Comparison of ENCODE assay signal across 1 cellular context in the genomic region with DNA sequence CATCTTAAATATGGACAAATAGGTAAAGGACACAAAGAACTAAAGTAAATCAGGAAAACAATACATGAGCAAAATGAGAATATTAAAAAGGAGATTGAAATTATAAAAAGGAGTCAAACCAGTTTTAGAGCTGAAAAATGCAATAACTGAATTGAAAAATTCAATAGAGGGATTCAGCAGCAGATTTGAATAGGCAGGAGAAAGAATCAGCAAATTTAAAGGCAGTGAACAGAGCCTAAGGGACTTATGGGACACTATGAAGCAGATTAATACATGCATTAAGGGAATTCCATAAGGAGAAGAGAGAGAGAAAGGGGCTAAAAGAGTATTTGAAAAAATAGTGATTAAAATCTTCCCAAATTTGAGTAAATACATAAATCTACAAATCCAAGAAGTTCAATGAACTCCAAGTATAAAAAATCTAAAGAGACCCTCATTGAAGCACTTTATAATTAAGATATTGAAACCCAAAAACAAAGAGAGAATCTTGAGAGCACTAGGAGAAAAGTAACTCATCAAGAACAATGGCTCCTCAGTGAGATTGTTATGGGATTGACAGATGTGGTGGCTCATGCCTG.
TF ChIP-seq lines count a peak whose summit lies in the region.

No MANE protein-coding gene starts in this region.

TF ChIP-seq in K562, 482 proteins besides CTCF, POLR2A, EP300 and RAD21 (continued from another document and continues in another):
- TF ChIP-seq, protein P1, sequence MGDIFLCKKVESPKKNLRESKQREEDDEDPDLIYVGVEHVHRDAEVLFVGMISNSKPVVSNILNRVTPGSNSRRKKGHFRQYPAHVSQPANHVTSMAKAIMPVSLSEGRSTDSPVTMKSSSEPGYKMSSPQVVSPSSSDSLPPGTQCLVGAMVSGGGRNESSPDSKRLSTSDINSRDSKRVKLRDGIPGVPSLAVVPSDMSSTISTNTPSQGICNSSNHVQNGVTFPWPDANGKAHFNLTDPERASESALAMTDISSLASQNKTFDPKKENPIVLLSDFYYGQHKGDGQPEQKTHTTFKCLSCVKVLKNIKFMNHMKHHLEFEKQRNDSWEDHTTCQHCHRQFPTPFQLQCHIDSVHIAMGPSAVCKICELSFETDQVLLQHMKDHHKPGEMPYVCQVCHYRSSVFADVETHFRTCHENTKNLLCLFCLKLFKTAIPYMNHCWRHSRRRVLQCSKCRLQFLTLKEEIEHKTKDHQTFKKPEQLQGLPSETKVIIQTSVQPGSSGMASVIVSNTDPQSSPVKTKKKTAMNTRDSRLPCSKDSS (IDR thresholded peaks at IDR 0.05; ENCODE audit: low read depth, partially characterized antibody), result peak; percentile 94
- TF ChIP-seq HLTF (IDR thresholded peaks at IDR 0.05) (no peak), ZNF778 (CRISPR knock-in tag; IDR thresholded peaks at IDR 0.05) (no peak), U2AF1 (optimal IDR thresholded peaks at IDR 0.05; ENCODE audit: low read depth, low read length) (no peak), CHD2 (IDR thresholded peaks at IDR 0.05; ENCODE audit: low read depth, low read length) (no peak), RCOR1 (IDR thresholded peaks at IDR 0.05; ENCODE audit: borderline replicate concordance in 1 of 2, low read depth in 2 of 2, low read length in 2 of 2) (no peak), ILF3 (IDR thresholded peaks at IDR 0.05; ENCODE audit: borderline replicate concordance) (no peak), MAFF (IDR thresholded peaks at IDR 0.05; ENCODE audit: low read length) (no peak), ESRRB (CRISPR knock-in tag; IDR thresholded peaks at IDR 0.05; ENCODE audit: borderline replicate concordance) (no peak), CSDE1 (IDR thresholded peaks at IDR 0.05) (no peak), GABPA (tag; conservative IDR thresholded peaks at IDR 0.05; ENCODE audit: low read depth) (no peak), KAT8 (IDR thresholded peaks at IDR 0.05; ENCODE audit: low read depth) (no peak)
- TF ChIP-seq, protein P2, sequence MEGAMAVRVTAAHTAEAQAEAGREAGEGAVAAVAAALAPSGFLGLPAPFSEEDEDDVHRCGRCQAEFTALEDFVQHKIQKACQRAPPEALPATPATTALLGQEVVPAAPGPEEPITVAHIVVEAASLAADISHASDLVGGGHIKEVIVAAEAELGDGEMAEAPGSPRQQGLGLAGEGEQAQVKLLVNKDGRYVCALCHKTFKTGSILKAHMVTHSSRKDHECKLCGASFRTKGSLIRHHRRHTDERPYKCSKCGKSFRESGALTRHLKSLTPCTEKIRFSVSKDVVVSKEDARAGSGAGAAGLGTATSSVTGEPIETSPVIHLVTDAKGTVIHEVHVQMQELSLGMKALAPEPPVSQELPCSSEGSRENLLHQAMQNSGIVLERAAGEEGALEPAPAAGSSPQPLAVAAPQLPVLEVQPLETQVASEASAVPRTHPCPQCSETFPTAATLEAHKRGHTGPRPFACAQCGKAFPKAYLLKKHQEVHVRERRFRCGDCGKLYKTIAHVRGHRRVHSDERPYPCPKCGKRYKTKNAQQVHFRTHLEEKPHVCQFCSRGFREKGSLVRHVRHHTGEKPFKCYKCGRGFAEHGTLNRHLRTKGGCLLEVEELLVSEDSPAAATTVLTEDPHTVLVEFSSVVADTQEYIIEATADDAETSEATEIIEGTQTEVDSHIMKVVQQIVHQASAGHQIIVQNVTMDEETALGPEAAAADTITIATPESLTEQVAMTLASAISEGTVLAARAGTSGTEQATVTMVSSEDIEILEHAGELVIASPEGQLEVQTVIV (CRISPR knock-in tag; IDR thresholded peaks at IDR 0.05; ENCODE audit: borderline replicate concordance), result no peak
- TF ChIP-seq, protein P3, sequence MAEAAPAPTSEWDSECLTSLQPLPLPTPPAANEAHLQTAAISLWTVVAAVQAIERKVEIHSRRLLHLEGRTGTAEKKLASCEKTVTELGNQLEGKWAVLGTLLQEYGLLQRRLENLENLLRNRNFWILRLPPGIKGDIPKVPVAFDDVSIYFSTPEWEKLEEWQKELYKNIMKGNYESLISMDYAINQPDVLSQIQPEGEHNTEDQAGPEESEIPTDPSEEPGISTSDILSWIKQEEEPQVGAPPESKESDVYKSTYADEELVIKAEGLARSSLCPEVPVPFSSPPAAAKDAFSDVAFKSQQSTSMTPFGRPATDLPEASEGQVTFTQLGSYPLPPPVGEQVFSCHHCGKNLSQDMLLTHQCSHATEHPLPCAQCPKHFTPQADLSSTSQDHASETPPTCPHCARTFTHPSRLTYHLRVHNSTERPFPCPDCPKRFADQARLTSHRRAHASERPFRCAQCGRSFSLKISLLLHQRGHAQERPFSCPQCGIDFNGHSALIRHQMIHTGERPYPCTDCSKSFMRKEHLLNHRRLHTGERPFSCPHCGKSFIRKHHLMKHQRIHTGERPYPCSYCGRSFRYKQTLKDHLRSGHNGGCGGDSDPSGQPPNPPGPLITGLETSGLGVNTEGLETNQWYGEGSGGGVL (CRISPR knock-in tag; IDR thresholded peaks at IDR 0.05), result no peak
- TF ChIP-seq, protein P4, sequence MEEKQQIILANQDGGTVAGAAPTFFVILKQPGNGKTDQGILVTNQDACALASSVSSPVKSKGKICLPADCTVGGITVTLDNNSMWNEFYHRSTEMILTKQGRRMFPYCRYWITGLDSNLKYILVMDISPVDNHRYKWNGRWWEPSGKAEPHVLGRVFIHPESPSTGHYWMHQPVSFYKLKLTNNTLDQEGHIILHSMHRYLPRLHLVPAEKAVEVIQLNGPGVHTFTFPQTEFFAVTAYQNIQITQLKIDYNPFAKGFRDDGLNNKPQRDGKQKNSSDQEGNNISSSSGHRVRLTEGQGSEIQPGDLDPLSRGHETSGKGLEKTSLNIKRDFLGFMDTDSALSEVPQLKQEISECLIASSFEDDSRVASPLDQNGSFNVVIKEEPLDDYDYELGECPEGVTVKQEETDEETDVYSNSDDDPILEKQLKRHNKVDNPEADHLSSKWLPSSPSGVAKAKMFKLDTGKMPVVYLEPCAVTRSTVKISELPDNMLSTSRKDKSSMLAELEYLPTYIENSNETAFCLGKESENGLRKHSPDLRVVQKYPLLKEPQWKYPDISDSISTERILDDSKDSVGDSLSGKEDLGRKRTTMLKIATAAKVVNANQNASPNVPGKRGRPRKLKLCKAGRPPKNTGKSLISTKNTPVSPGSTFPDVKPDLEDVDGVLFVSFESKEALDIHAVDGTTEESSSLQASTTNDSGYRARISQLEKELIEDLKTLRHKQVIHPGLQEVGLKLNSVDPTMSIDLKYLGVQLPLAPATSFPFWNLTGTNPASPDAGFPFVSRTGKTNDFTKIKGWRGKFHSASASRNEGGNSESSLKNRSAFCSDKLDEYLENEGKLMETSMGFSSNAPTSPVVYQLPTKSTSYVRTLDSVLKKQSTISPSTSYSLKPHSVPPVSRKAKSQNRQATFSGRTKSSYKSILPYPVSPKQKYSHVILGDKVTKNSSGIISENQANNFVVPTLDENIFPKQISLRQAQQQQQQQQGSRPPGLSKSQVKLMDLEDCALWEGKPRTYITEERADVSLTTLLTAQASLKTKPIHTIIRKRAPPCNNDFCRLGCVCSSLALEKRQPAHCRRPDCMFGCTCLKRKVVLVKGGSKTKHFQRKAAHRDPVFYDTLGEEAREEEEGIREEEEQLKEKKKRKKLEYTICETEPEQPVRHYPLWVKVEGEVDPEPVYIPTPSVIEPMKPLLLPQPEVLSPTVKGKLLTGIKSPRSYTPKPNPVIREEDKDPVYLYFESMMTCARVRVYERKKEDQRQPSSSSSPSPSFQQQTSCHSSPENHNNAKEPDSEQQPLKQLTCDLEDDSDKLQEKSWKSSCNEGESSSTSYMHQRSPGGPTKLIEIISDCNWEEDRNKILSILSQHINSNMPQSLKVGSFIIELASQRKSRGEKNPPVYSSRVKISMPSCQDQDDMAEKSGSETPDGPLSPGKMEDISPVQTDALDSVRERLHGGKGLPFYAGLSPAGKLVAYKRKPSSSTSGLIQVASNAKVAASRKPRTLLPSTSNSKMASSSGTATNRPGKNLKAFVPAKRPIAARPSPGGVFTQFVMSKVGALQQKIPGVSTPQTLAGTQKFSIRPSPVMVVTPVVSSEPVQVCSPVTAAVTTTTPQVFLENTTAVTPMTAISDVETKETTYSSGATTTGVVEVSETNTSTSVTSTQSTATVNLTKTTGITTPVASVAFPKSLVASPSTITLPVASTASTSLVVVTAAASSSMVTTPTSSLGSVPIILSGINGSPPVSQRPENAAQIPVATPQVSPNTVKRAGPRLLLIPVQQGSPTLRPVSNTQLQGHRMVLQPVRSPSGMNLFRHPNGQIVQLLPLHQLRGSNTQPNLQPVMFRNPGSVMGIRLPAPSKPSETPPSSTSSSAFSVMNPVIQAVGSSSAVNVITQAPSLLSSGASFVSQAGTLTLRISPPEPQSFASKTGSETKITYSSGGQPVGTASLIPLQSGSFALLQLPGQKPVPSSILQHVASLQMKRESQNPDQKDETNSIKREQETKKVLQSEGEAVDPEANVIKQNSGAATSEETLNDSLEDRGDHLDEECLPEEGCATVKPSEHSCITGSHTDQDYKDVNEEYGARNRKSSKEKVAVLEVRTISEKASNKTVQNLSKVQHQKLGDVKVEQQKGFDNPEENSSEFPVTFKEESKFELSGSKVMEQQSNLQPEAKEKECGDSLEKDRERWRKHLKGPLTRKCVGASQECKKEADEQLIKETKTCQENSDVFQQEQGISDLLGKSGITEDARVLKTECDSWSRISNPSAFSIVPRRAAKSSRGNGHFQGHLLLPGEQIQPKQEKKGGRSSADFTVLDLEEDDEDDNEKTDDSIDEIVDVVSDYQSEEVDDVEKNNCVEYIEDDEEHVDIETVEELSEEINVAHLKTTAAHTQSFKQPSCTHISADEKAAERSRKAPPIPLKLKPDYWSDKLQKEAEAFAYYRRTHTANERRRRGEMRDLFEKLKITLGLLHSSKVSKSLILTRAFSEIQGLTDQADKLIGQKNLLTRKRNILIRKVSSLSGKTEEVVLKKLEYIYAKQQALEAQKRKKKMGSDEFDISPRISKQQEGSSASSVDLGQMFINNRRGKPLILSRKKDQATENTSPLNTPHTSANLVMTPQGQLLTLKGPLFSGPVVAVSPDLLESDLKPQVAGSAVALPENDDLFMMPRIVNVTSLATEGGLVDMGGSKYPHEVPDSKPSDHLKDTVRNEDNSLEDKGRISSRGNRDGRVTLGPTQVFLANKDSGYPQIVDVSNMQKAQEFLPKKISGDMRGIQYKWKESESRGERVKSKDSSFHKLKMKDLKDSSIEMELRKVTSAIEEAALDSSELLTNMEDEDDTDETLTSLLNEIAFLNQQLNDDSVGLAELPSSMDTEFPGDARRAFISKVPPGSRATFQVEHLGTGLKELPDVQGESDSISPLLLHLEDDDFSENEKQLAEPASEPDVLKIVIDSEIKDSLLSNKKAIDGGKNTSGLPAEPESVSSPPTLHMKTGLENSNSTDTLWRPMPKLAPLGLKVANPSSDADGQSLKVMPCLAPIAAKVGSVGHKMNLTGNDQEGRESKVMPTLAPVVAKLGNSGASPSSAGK (IDR thresholded peaks at IDR 0.05), result no peak
- TF ChIP-seq, protein P5, sequence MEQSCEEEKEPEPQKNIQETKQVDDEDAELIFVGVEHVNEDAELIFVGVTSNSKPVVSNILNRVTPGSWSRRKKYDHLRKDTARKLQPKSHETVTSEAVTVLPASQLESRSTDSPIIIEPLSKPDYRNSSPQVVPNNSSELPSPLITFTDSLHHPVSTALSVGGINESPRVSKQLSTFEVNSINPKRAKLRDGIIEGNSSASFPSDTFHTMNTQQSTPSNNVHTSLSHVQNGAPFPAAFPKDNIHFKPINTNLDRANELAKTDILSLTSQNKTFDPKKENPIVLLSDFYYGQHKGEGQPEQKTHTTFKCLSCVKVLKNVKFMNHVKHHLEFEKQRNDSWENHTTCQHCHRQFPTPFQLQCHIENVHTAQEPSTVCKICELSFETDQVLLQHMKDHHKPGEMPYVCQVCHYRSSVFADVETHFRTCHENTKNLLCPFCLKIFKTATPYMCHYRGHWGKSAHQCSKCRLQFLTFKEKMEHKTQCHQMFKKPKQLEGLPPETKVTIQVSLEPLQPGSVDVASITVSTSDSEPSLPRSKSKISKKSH (CRISPR knock-in tag; IDR thresholded peaks at IDR 0.05), result peak; percentile 96
- TF ChIP-seq, protein P6, sequence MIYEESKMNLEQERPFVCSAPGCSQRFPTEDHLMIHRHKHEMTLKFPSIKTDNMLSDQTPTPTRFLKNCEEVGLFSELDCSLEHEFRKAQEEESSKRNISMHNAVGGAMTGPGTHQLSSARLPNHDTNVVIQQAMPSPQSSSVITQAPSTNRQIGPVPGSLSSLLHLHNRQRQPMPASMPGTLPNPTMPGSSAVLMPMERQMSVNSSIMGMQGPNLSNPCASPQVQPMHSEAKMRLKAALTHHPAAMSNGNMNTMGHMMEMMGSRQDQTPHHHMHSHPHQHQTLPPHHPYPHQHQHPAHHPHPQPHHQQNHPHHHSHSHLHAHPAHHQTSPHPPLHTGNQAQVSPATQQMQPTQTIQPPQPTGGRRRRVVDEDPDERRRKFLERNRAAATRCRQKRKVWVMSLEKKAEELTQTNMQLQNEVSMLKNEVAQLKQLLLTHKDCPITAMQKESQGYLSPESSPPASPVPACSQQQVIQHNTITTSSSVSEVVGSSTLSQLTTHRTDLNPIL (CRISPR knock-in tag; IDR thresholded peaks at IDR 0.05), result no peak
- TF ChIP-seq, protein P7, sequence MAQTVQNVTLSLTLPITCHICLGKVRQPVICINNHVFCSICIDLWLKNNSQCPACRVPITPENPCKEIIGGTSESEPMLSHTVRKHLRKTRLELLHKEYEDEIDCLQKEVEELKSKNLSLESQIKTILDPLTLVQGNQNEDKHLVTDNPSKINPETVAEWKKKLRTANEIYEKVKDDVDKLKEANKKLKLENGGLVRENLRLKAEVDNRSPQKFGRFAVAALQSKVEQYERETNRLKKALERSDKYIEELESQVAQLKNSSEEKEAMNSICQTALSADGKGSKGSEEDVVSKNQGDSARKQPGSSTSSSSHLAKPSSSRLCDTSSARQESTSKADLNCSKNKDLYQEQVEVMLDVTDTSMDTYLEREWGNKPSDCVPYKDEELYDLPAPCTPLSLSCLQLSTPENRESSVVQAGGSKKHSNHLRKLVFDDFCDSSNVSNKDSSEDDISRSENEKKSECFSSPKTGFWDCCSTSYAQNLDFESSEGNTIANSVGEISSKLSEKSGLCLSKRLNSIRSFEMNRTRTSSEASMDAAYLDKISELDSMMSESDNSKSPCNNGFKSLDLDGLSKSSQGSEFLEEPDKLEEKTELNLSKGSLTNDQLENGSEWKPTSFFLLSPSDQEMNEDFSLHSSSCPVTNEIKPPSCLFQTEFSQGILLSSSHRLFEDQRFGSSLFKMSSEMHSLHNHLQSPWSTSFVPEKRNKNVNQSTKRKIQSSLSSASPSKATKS (CRISPR knock-in tag; IDR thresholded peaks at IDR 0.05), result no peak
